ENCODE assay signal across 8 cellular contexts in the genomic region with DNA sequence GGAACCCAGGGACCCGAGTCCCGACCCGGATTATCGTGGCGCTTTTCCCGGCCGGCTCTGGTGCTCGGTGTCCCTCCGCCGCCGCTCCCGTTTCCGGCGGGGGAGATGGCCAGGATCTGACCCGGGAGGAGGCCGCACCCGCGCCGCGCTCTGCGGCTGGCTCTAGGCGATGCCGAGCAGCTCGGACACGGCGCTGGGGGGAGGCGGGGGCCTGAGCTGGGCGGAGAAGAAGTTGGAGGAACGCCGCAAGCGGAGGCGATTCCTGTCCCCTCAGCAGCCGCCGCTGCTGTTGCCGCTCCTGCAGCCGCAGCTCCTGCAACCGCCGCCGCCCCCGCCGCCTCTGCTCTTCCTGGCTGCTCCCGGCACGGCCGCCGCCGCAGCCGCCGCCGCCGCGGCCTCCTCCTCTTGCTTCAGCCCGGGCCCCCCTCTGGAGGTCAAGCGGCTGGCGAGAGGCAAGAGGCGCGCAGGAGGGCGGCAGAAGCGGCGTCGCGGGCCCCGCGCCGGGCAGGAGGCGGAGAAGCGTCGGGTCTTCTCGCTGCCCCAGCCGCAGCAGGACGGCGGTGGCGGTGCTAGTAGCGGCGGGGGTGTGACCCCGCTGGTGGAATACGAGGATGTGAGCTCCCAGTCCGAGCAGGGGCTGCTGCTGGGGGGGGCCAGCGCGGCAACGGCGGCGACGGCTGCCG. TPM values are rescaled to one million over a fixed set of nuclear protein-coding genes. Genes with fewer than 3 reads are reported as not detected.
DNase-seq lines count a peak whose midpoint lies in the region; ATAC-seq and TF ChIP-seq lines count a peak whose summit lies in the region.

No MANE protein-coding gene starts in this region.

- H3K27ac ChIP-seq in tibial nerve, result peak overlapping the region; percentile 96 to 99 (median 99)

- H3K9me3 Mint-ChIP-seq in activated naive CD4-positive, alpha-beta T cell treated with anti-CD3 and anti-CD28 coated beads for 36 hours, result no peaks in the 10 kb centered on the region

- TF ChIP-seq EP300 in tibial nerve (IDR thresholded peaks at IDR 0.05), result no peak

- H3K27me3 ChIP-seq in tibial nerve, result no peaks in the 10 kb centered on the region

- 1% methylated on average over 22 of the region's 84 CpGs; no CpG with 5 or more reads in 1 of the 2 donors for WGBS in tibial nerve, 2 donors

- H3K9me3 ChIP-seq in tibial nerve, result no peaks in the 10 kb centered on the region

- H3K4me3 Mint-ChIP-seq in activated naive CD4-positive, alpha-beta T cell treated with anti-CD3 and anti-CD28 coated beads for 36 hours, result peak overlapping the region; percentile 97

- DNase-seq in AG04449 (ENCODE audit: low read depth, low spot score), result no peak
- DNase-seq in RKO (ENCODE audit: low spot score), result peak; percentile 30
- DNase-seq in activated naive CD4-positive, alpha-beta T cell treated with anti-CD3 and anti-CD28 coated beads for 36 hours, result peak; percentile 45
- peak; percentile 55 for DNase-seq in globus pallidus (ENCODE audit: low spot score)
- DNase-seq in omental fat pad (ENCODE audit: low spot score), result no peak
- no peak for DNase-seq in tibial nerve (ENCODE audit: low spot score in 2 of 2)
- no peak for DNase-seq in dedifferentiated amniotic fluid mesenchymal stem cell (ENCODE audit: extremely low spot score)

- no peaks in the 10 kb centered on the region for H3K36me3 ChIP-seq in tibial nerve

- H3K27ac Mint-ChIP-seq in activated naive CD4-positive, alpha-beta T cell treated with anti-CD3 and anti-CD28 coated beads for 36 hours, result peak overlapping the region; percentile 99

- H3K4me3 ChIP-seq in AG04449 (ENCODE audit: low read depth, low read length) (peak overlapping the region; percentile 92), tibial nerve (peak overlapping the region; percentile 71 to 96 (median 89))

- peaks cover 15% of the 10 kb centered on the region for H3K36me3 Mint-ChIP-seq in activated naive CD4-positive, alpha-beta T cell treated with anti-CD3 and anti-CD28 coated beads for 36 hours (ENCODE audit: low read depth)

- TF ChIP-seq POLR2A in tibial nerve (IDR thresholded peaks at IDR 0.05), result no peak

- no peaks in the 10 kb centered on the region for H3K27me3 Mint-ChIP-seq in activated naive CD4-positive, alpha-beta T cell treated with anti-CD3 and anti-CD28 coated beads for 36 hours (ENCODE audit: low read depth)

- no peak for TF ChIP-seq CTCF in AG04449 (IDR thresholded peaks at IDR 0.05; ENCODE audit: insufficient read depth, low read length, missing control alignments)
- no peak for TF ChIP-seq CTCF in omental fat pad (IDR thresholded peaks at IDR 0.05)
- no peak for TF ChIP-seq CTCF in tibial nerve (IDR thresholded peaks at IDR 0.05)

- peaks cover 36% of the 10 kb centered on the region for H3K4me1 Mint-ChIP-seq in activated naive CD4-positive, alpha-beta T cell treated with anti-CD3 and anti-CD28 coated beads for 36 hours (ENCODE audit: low read depth)

- intact Hi-C loops in activated naive CD4-positive, alpha-beta T cell treated with anti-CD3 and anti-CD28 coated beads for 36 hours (cut with micrococcal nuclease), result loop anchor here (1.0 kb wide), 3 partner anchors 28 to 102 kb away; no protein-coding TSS in a partner anchor

- CTCF ChIA-PET in AG04449 (lab: Yijun Ruan, JAX), result interaction anchor here (4.2 kb wide), 1 partner anchor 102 kb away, joined by 21 read pairs; no protein-coding TSS in a partner anchor
- CTCF ChIA-PET in activated naive CD4-positive, alpha-beta T cell treated with anti-CD3 and anti-CD28 coated beads for 36 hours (lab: Charles Lee), result interaction anchor here (0.7 to 3.1 kb wide), 3 partner anchors 66 to 184 kb away, joined by 3 to 31 read pairs (median 3); a partner anchor contains a TSS

- ATAC-seq in GM21423 (IDR thresholded peaks at IDR 0.05; ENCODE audit: unreplicated experiment), result peak; percentile 0
- peak; percentile 1 for ATAC-seq in omental fat pad (ENCODE audit: low FRiP score)

- H3K4me1 ChIP-seq in tibial nerve, result peaks cover 0 to 48% (median 29%) of the 10 kb centered on the region in 4 donors

- POLR2A ChIA-PET in AG04449 (lab: Yijun Ruan, JAX), result interaction anchor here (0.7 kb wide), 1 partner anchor 183 kb away, joined by 3 read pairs; no protein-coding TSS in a partner anchor

RNA-seq across cellular contexts. Expression of a gene that starts 0.6 kb away (rescaled TPM):
- 10 to 100 TPM; 27.8 to 28.1 TPM for total RNA-seq in activated naive CD4-positive, alpha-beta T cell treated with anti-CD3 and anti-CD28 coated beads for 36 hours
- total RNA-seq in omental fat pad (10 to 100 TPM; 53.9 to 93.6 (median 60.3) TPM), tibial nerve (100 to 1,000 TPM in 3 of 4 donors, 10 to 100 TPM in 1; 87.8 to 128 (median 114) TPM)

Comparison
In these comparisons a context has a peak if more than half of its experiments do, and no peak if none do; other contexts are left out.
1. DNase-seq: peak in RKO (single experiment), activated naive CD4-positive, alpha-beta T cell treated with anti-CD3 and anti-CD28 coated beads for 36 hours (single experiment) and globus pallidus (single experiment); none in AG04449 (single experiment), omental fat pad (single experiment), tibial nerve (0 of 2) and dedifferentiated amniotic fluid mesenchymal stem cell (single experiment).